20 cellular contexts compared by ENCODE assay signal in genomic region chr14:24070285-24071143, GRCh38. TPM values are rescaled to one million over a fixed set of nuclear protein-coding genes. Genes with fewer than 3 reads are reported as not detected.
DNase-seq lines count a peak whose midpoint lies in the region; ATAC-seq and TF ChIP-seq lines count a peak whose summit lies in the region.
"Had no signal": no experiment of that assay in that cellular context is flagged by ENCODE, and none has a peak within 500 bp of the region (broad histone marks: within the 10 kb centered on the region; RNA-seq: fewer than 3 reads in every experiment).

No MANE protein-coding gene starts in this region.

- TF ChIP-seq CTCF in glutamatergic neuron (IDR thresholded peaks at IDR 0.05; ENCODE audit: partially characterized antibody, unreplicated experiment) (no peak), osteocyte (IDR thresholded peaks at IDR 0.05) (no peak)

- H3K9me3 Mint-ChIP-seq in glutamatergic neuron (ENCODE audit: unreplicated experiment): peaks cover 8% of the 10 kb centered on the region
- no peaks in the 10 kb centered on the region for H3K9me3 Mint-ChIP-seq in osteocyte (ENCODE audit: unreplicated experiment)
- H3K9me3 Mint-ChIP-seq in natural killer cell treated with Interleukin-12 subunit alpha and Interleukin-12 subunit beta and Interleukin-15 and Interleukin-18, amount 100 ng/mL, for 72 hours: no peaks in the 10 kb centered on the region

- in situ Hi-C loops in G401 (cut with HindIII; ENCODE audit: low sequenced_read_pairs): no loop called here

- H3K4me3 Mint-ChIP-seq in glutamatergic neuron (ENCODE audit: unreplicated experiment) (peak overlapping the region; percentile 47), osteocyte (ENCODE audit: unreplicated experiment) (no peak overlapping the region)
- no peak overlapping the region for H3K4me3 Mint-ChIP-seq in natural killer cell treated with Interleukin-12 subunit alpha and Interleukin-12 subunit beta and Interleukin-15 and Interleukin-18, amount 100 ng/mL, for 72 hours

- H3K4me1 Mint-ChIP-seq in glutamatergic neuron (ENCODE audit: low read depth, unreplicated experiment): peaks cover 20% of the 10 kb centered on the region
- H3K4me1 Mint-ChIP-seq in osteocyte (ENCODE audit: unreplicated experiment): no peaks in the 10 kb centered on the region
- H3K4me1 Mint-ChIP-seq in natural killer cell treated with Interleukin-12 subunit alpha and Interleukin-12 subunit beta and Interleukin-15 and Interleukin-18, amount 100 ng/mL, for 72 hours (ENCODE audit: low read depth in 2 of 2): peaks cover 6 to 9% of the 10 kb centered on the region in 2 donors

- ATAC-seq in GM18861 (IDR thresholded peaks at IDR 0.05; ENCODE audit: unreplicated experiment): no peak
- ATAC-seq in natural killer cell treated with Interleukin-12 subunit alpha and Interleukin-12 subunit beta and Interleukin-15 and Interleukin-18, amount 100 ng/mL, for 72 hours: no peak
- ATAC-seq: A549, esophagus mucosa, mucosa of descending colon, right cardiac atrium had no signal

- peaks cover 22% of the 10 kb centered on the region for H3K27me3 Mint-ChIP-seq in glutamatergic neuron (ENCODE audit: unreplicated experiment)
- peaks cover 20% of the 10 kb centered on the region for H3K27me3 Mint-ChIP-seq in osteocyte (ENCODE audit: unreplicated experiment)
- H3K27me3 Mint-ChIP-seq in natural killer cell treated with Interleukin-12 subunit alpha and Interleukin-12 subunit beta and Interleukin-15 and Interleukin-18, amount 100 ng/mL, for 72 hours: no peaks in the 10 kb centered on the region

- DNase-seq in NCI-H2107 treated with DMSO at 0.1 percent for 48 hours (lab: John Stamatoyannopoulos, UW; ENCODE audit: unreplicated experiment) (peak; percentile 79), NCI-H2107 (lab: John Stamatoyannopoulos, UW) (no peak), G401 (ENCODE audit: low spot score) (peak; percentile 70), NCI-H69 (lab: John Stamatoyannopoulos, UW) (peak; percentile 95), glutamatergic neuron (no peak), osteocyte (ENCODE audit: extremely low spot score, unreplicated experiment) (no peak)
- DNase-seq in natural killer cell treated with Interleukin-12 subunit alpha and Interleukin-12 subunit beta and Interleukin-15 and Interleukin-18, amount 100 ng/mL, for 72 hours (ENCODE audit: low spot score): no peak
- DNase-seq: activated T-cell treated with anti-CD3 and anti-CD28 coated beads for 4 hours, HCEC 1CT, left ventricle myocardium inferior, MG63, right cardiac atrium had no signal

- H3K36me3 Mint-ChIP-seq in glutamatergic neuron (ENCODE audit: unreplicated experiment) (peaks cover 6% of the 10 kb centered on the region), osteocyte (ENCODE audit: unreplicated experiment) (no peaks in the 10 kb centered on the region)
- no peaks in the 10 kb centered on the region for H3K36me3 Mint-ChIP-seq in natural killer cell treated with Interleukin-12 subunit alpha and Interleukin-12 subunit beta and Interleukin-15 and Interleukin-18, amount 100 ng/mL, for 72 hours
- H3K36me3 Mint-ChIP-seq: activated naive CD8-positive, alpha-beta T cell had no signal

- peak overlapping the region; percentile 45 for H3K27ac Mint-ChIP-seq in glutamatergic neuron (ENCODE audit: unreplicated experiment)
- no peak overlapping the region for H3K27ac Mint-ChIP-seq in osteocyte (ENCODE audit: unreplicated experiment)
- H3K27ac Mint-ChIP-seq in natural killer cell treated with Interleukin-12 subunit alpha and Interleukin-12 subunit beta and Interleukin-15 and Interleukin-18, amount 100 ng/mL, for 72 hours: no peak overlapping the region

RNA-seq across cellular contexts. Expression of gene CPNE6, which starts 0.8 kb away (rescaled TPM):
- not detected in 2 replicates for total RNA-seq in G401 (2014; rRNA removed; shearing (Covaris generic))
- 0.44 TPM for total RNA-seq in glutamatergic neuron (ENCODE audit: unreplicated experiment)
- total RNA-seq in osteocyte: not detected in 2 replicates
- not detected for total RNA-seq in natural killer cell treated with Interleukin-12 subunit alpha and Interleukin-12 subunit beta and Interleukin-15 and Interleukin-18, amount 100 ng/mL, for 72 hours
- total RNA-seq: breast epithelium, esophagus mucosa, glomerular endothelial cell, left ventricle myocardium inferior, NCI-H460 had no signal

RNA-seq across cellular contexts. Expression of gene CARMIL3, which starts 18.7 kb away (rescaled TPM):
- total RNA-seq in G401 (2014; rRNA removed; shearing (Covaris generic)): 0.74 and 1.6 TPM in 2 replicates
- total RNA-seq in glutamatergic neuron (ENCODE audit: unreplicated experiment) (108 TPM), osteocyte (0.31 and 0.35 TPM in 2 replicates)
- under 1 TPM; 0.10 to 0.50 TPM for total RNA-seq in natural killer cell treated with Interleukin-12 subunit alpha and Interleukin-12 subunit beta and Interleukin-15 and Interleukin-18, amount 100 ng/mL, for 72 hours

RNA-seq across cellular contexts. Expression of gene PCK2, which starts 23.6 kb away (rescaled TPM):
- 64.7 and 86.2 TPM in 2 replicates for total RNA-seq in G401 (2014; rRNA removed; shearing (Covaris generic))
- total RNA-seq in glutamatergic neuron (ENCODE audit: unreplicated experiment): 99.9 TPM
- total RNA-seq in osteocyte: 66.0 and 75.1 TPM in 2 replicates
- total RNA-seq in natural killer cell treated with Interleukin-12 subunit alpha and Interleukin-12 subunit beta and Interleukin-15 and Interleukin-18, amount 100 ng/mL, for 72 hours: 10 to 100 TPM; 30.4 to 68.3 TPM

RNA-seq across cellular contexts. Expression of gene DCAF11, which starts 44.1 kb away (rescaled TPM):
- total RNA-seq in G401 (2014; rRNA removed; shearing (Covaris generic)): 93.8 and 125 TPM in 2 replicates
- 54.1 TPM for total RNA-seq in glutamatergic neuron (ENCODE audit: unreplicated experiment)
- total RNA-seq in osteocyte: 50.2 and 52.8 TPM in 2 replicates
- total RNA-seq in natural killer cell treated with Interleukin-12 subunit alpha and Interleukin-12 subunit beta and Interleukin-15 and Interleukin-18, amount 100 ng/mL, for 72 hours: 10 to 100 TPM; 87.4 to 96.1 TPM

RNA-seq across cellular contexts. Expression of gene NRL, which starts 44.2 kb away (rescaled TPM):
- total RNA-seq in G401 (2014; rRNA removed; shearing (Covaris generic)): 1.3 and 2.8 TPM in 2 replicates
- total RNA-seq in glutamatergic neuron (ENCODE audit: unreplicated experiment) (3.7 TPM), osteocyte (1.2 and 1.9 TPM in 2 replicates)
- 1 to 10 TPM; 1.8 to 2.2 TPM for total RNA-seq in natural killer cell treated with Interleukin-12 subunit alpha and Interleukin-12 subunit beta and Interleukin-15 and Interleukin-18, amount 100 ng/mL, for 72 hours

Comparison
In these comparisons a context has a peak if more than half of its experiments do, and no peak if none do; other contexts are left out.
1. DNase-seq: peak in NCI-H2107 treated with DMSO at 0.1 percent for 48 hours (single experiment), G401 (single experiment) and NCI-H69 (single experiment); none in NCI-H2107 (single experiment), glutamatergic neuron (single experiment), osteocyte (single experiment) and natural killer cell treated with Interleukin-12 subunit alpha and Interleukin-12 subunit beta and Interleukin-15 and Interleukin-18, amount 100 ng/mL, for 72 hours (single experiment).
2. RNA of gene CARMIL3, which starts 18.7 kb away (total RNA-seq): 108 TPM in glutamatergic neuron (single experiment); 0.74 to 1.6 TPM in G401, 0.10 to 0.50 TPM in natural killer cell treated with Interleukin-12 subunit alpha and Interleukin-12 subunit beta and Interleukin-15 and Interleukin-18, amount 100 ng/mL, for 72 hours and 0.31 to 0.35 TPM in osteocyte; every median in the first group is over 10 times any median in the second.